Comparison of ENCODE assay signal across 20 cellular contexts in the genomic region with DNA sequence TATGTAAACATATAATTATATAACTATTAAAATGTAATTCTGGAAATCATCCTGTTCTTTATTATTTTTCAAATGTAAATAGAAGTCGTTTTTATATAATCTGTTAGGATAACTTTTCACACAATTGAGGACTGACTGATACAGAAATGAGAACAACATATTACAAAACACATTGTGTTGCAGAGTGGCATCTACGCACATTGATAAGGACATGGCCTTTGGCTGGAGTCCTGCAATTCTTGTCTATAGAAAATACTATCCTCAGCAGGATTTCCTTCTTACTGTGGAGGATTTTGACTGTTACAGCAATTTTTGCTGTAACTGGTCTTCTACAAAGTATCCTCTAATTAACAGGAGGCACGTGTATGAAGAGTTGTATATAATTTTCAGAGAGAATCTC.
"Had no signal": no experiment of that assay in that cellular context is flagged by ENCODE, and none has a peak within 500 bp of the region (broad histone marks: within the 10 kb centered on the region; RNA-seq: fewer than 3 reads in every experiment).

No MANE protein-coding gene starts in this region.

- H3K27me3 ChIP-seq: breast epithelium, foreskin keratinocyte had no signal

- H3K4me3 Mint-ChIP-seq: activated CD4-positive, alpha-beta T cell treated with anti-CD3 and anti-CD28 coated beads for 36 hours; activated naive CD8-positive, alpha-beta T cell treated with anti-CD3 and anti-CD28 coated beads for 36 hours; activated T-cell treated with anti-CD3 and anti-CD28 coated beads, Interleukin-2, amount 50 U/mL, for 4 hours; nephron progenitor cell; WTC11 had no signal

- H3K4me1 ChIP-seq: breast epithelium had no signal

- ATAC-seq: activated CD4-positive, alpha-beta T cell treated with anti-CD3 and anti-CD28 coated beads for 36 hours; activated T-cell treated with anti-CD3 and anti-CD28 coated beads, Interleukin-2, amount 50 U/mL, for 4 hours; foreskin keratinocyte; WTC11 had no signal

- H3K36me3 ChIP-seq: breast epithelium had no signal

- H3K27me3 Mint-ChIP-seq: activated naive CD8-positive, alpha-beta T cell treated with anti-CD3 and anti-CD28 coated beads for 36 hours had no signal

- H3K27ac ChIP-seq: breast epithelium, coronary artery, foreskin keratinocyte had no signal

- H3K9me3 ChIP-seq: breast epithelium had no signal

- DNase-seq: activated CD4-positive, alpha-beta T cell treated with anti-CD3 and anti-CD28 coated beads for 36 hours; activated CD4-positive, alpha-beta T cell treated with anti-CD3 and anti-CD28 coated beads, Interleukin-2, amount 50 U/mL, for 4 hours; activated CD8-positive, alpha-beta memory T cell treated with anti-CD3 and anti-CD28 coated beads for 24 hours; activated CD8-positive, alpha-beta memory T cell treated with anti-CD3 and anti-CD28 coated beads, Interleukin-2, amount 50 U/mL, for 48 hours; activated naive CD4-positive, alpha-beta T cell treated with Interleukin-2 at 50 U/mL for 16 hours; activated naive CD8-positive, alpha-beta T cell treated with anti-CD3 and anti-CD28 coated beads for 36 hours; activated T-cell treated with anti-CD3 and anti-CD28 coated beads, Interleukin-2, amount 50 U/mL, for 4 hours; erythroblast; foreskin keratinocyte; hippocampal formation; mesenchymal stem cell; nephron progenitor cell; nucleus accumbens; stimulated activated CD4-positive, alpha-beta T cell treated with anti-CD3 and anti-CD28 coated beads, Interleukin-4, amount 100 ng/mL, for 1 hour; stimulated activated naive CD4-positive, alpha-beta T cell; SW 1271 had no signal

- H3K4me3 ChIP-seq: breast epithelium, coronary artery had no signal

- H3K36me3 Mint-ChIP-seq: WTC11 had no signal

- H3K9me3 Mint-ChIP-seq: activated naive CD8-positive, alpha-beta T cell treated with anti-CD3 and anti-CD28 coated beads for 36 hours; activated T-cell treated with anti-CD3 and anti-CD28 coated beads, Interleukin-2, amount 50 U/mL, for 4 hours; activated T-helper 2 cell treated with anti-CD3 and anti-CD28 coated beads, Interferon-gamma antibody, Interleukin-2, Interleukin-4, amounts not matched to agents 10 μg/mL and 5 μg/mL and 100 μg/mL, durations not matched to agents 14 hours and 24 hours and 36 hours; nephron progenitor cell; WTC11 had no signal

- H3K27ac Mint-ChIP-seq: activated CD4-positive, alpha-beta T cell treated with anti-CD3 and anti-CD28 coated beads for 36 hours; activated naive CD8-positive, alpha-beta T cell treated with anti-CD3 and anti-CD28 coated beads for 36 hours; activated T-helper 2 cell treated with anti-CD3 and anti-CD28 coated beads, Interferon-gamma antibody, Interleukin-2, Interleukin-4, amounts not matched to agents 10 μg/mL and 5 μg/mL and 100 μg/mL, durations not matched to agents 14 hours and 24 hours and 36 hours; nephron progenitor cell; WTC11 had no signal
